In the genomic region with DNA sequence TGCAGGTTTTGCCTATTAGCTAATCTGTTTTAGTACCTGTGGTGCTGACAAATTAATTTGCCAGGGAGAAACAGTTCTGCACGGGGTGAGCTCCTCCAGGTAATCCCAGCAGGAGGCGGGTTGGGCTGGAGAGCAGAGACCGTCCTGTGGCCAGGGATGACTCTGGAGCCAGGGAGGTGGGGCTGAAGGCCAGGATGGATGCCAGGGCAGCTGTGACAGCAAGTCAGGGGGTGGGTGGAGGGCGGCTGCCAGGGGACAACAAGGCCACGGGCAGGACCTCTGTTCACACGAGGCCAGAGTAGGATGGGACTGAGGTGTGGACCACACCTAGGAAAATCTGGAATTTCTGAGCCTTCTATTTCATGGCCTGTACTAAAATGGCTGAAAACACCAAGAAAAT, we compare ENCODE assay signal across 31 cellular contexts.
"Had no signal": no experiment of that assay in that cellular context is flagged by ENCODE, and none has a peak within 500 bp of the region (broad histone marks: within the 10 kb centered on the region; RNA-seq: fewer than 3 reads in every experiment).

No MANE protein-coding gene starts in this region.

- DNase-seq: activated CD4-positive, alpha-beta memory T cell treated with anti-CD3 and anti-CD28 coated beads for 36 hours; activated CD4-positive, alpha-beta T cell treated with anti-CD3 and anti-CD28 coated beads for 36 hours; activated CD4-positive, alpha-beta T cell treated with anti-CD3 and anti-CD28 coated beads, Interleukin-2, amount 10 ng/mL, durations not matched to agents 24 days and 14 days; activated CD4-positive, CD25-positive, alpha-beta regulatory T cell; activated CD4-positive, CD25-positive, alpha-beta regulatory T cell treated with anti-CD3 and anti-CD28 coated beads, Interleukin-2, amount 50 U/mL, for 72 hours; activated CD8-positive, alpha-beta memory T cell treated with anti-CD3 and anti-CD28 coated beads, Interleukin-2, amount 10 ng/mL, durations not matched to agents 7 days and 5 days; activated CD8-positive, alpha-beta memory T cell treated with anti-CD3 and anti-CD28 coated beads, Interleukin-2, amount 50 U/mL, for 4 hours; activated CD8-positive, alpha-beta T cell treated with anti-CD3 and anti-CD28 coated beads, Interleukin-2, amount 10 ng/mL, durations not matched to agents 7 days and 5 days; activated effector memory CD4-positive, alpha-beta T cell treated with anti-CD3 and anti-CD28 coated beads, Interleukin-2, amount 50 U/mL, for 16 hours; activated naive CD4-positive, alpha-beta T cell treated with anti-CD3 and anti-CD28 coated beads for 36 hours; activated naive CD8-positive, alpha-beta T cell treated with anti-CD3 and anti-CD28 coated beads for 36 hours; activated naive CD8-positive, alpha-beta T cell treated with anti-CD3 and anti-CD28 coated beads, Interleukin-2, amount 50 U/mL, for 24 hours; activated T-cell treated with anti-CD3 and anti-CD28 coated beads, Interleukin-2, amount 50 U/mL, for 1 hour; activated T-cell treated with anti-CD3 and anti-CD28 coated beads, Interleukin-2, amount 50 U/mL, for 48 hours; adrenal gland; amygdala; central memory CD4-positive, alpha-beta T cell; cerebellar nuclear complex; colonic mucosa; effector CD4-positive, alpha-beta T cell; effector memory CD8-positive, alpha-beta T cell; erythroblast; esophagus squamous epithelium; gastrocnemius medialis; glutamatergic neuron; heart left ventricle; T-helper 1 cell; T-helper 17 cell; T1000 had no signal

- H3K36me3 ChIP-seq: adrenal gland, breast epithelium, cardiac muscle cell, colonic mucosa, esophagus squamous epithelium, gastrocnemius medialis, heart left ventricle had no signal

- H3K9me3 ChIP-seq: adrenal gland, breast epithelium, colonic mucosa, esophagus squamous epithelium, gastrocnemius medialis, heart left ventricle had no signal

- ATAC-seq: activated CD4-positive, alpha-beta T cell treated with anti-CD3 and anti-CD28 coated beads for 36 hours; activated CD8-positive, alpha-beta memory T cell treated with anti-CD3 and anti-CD28 coated beads, Interleukin-2, amount 10 ng/mL, durations not matched to agents 7 days and 5 days; activated CD8-positive, alpha-beta T cell treated with anti-CD3 and anti-CD28 coated beads, Interleukin-2, amount 10 ng/mL, durations not matched to agents 7 days and 5 days; activated naive CD8-positive, alpha-beta T cell treated with anti-CD3 and anti-CD28 coated beads, Interleukin-2, amount 50 U/mL, for 24 hours; effector memory CD8-positive, alpha-beta T cell; gastrocnemius medialis; heart left ventricle; T-helper 17 cell had no signal

- H3K27ac ChIP-seq: adrenal gland, breast epithelium, cardiac muscle cell, colonic mucosa, esophagus squamous epithelium, gastrocnemius medialis, heart left ventricle had no signal

- H3K4me1 ChIP-seq: adrenal gland, breast epithelium, colonic mucosa, gastrocnemius medialis had no signal

- H3K27me3 ChIP-seq: adrenal gland, breast epithelium, cardiac muscle cell, colonic mucosa, esophagus squamous epithelium, gastrocnemius medialis, heart left ventricle had no signal

- H3K4me3 ChIP-seq: adrenal gland, breast epithelium, cardiac muscle cell, colonic mucosa, esophagus squamous epithelium, gastrocnemius medialis, heart left ventricle had no signal
